1 cellular context compared by ENCODE assay signal in genomic region chr15:35040339-35041255, GRCh38.
TF ChIP-seq lines count a peak whose summit lies in the region.

No MANE protein-coding gene starts in this region.

TF ChIP-seq in GM23338, 12 proteins besides CTCF, POLR2A, EP300 and RAD21 (continued from another document):
- TF ChIP-seq REST (IDR thresholded peaks at IDR 0.05; ENCODE audit: unreplicated experiment) (no peak), ZNF462 (CRISPR knock-in tag; IDR thresholded peaks at IDR 0.05) (no peak), STAT1 (IDR thresholded peaks at IDR 0.05; ENCODE audit: unreplicated experiment) (no peak), EZH2phosphoT487 (IDR thresholded peaks at IDR 0.05; ENCODE audit: unreplicated experiment) (no peak), JUNB (IDR thresholded peaks at IDR 0.05; ENCODE audit: unreplicated experiment) (no peak), EZH2 (IDR thresholded peaks at IDR 0.05; ENCODE audit: low read depth, unreplicated experiment) (no peak), NANOG (IDR thresholded peaks at IDR 0.05; ENCODE audit: borderline replicate concordance) (no peak)
- TF ChIP-seq, protein P1, sequence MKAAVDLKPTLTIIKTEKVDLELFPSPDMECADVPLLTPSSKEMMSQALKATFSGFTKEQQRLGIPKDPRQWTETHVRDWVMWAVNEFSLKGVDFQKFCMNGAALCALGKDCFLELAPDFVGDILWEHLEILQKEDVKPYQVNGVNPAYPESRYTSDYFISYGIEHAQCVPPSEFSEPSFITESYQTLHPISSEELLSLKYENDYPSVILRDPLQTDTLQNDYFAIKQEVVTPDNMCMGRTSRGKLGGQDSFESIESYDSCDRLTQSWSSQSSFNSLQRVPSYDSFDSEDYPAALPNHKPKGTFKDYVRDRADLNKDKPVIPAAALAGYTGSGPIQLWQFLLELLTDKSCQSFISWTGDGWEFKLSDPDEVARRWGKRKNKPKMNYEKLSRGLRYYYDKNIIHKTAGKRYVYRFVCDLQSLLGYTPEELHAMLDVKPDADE (IDR thresholded peaks at IDR 0.05), result no peak
TF ChIP-seq in GM23338: peak in this region for 0.
